1 cellular context compared by ENCODE assay signal in genomic region chr1:112727716-112728115, GRCh38.
TF ChIP-seq lines count a peak whose summit lies in the region.

No MANE protein-coding gene starts in this region.

TF ChIP-seq in GM23338, 12 proteins besides CTCF, POLR2A, EP300 and RAD21:
- TF ChIP-seq REST (IDR thresholded peaks at IDR 0.05; ENCODE audit: unreplicated experiment) (no peak), ZNF114 (CRISPR knock-in tag; IDR thresholded peaks at IDR 0.05) (no peak), EZH2 (IDR thresholded peaks at IDR 0.05; ENCODE audit: low read depth, unreplicated experiment) (no peak), NANOG (IDR thresholded peaks at IDR 0.05; ENCODE audit: borderline replicate concordance) (no peak), JUNB (IDR thresholded peaks at IDR 0.05; ENCODE audit: unreplicated experiment) (no peak)
